ENCODE assay signal across 11 cellular contexts in genomic region chr3:64223809-64224570, GRCh38. TPM values are rescaled to one million over a fixed set of nuclear protein-coding genes. Genes with fewer than 3 reads are reported as not detected.
A peak's percentile ranks its signal among the peaks of the same experiment; 100 is the strongest.
DNase-seq lines count a peak whose midpoint lies in the region; ATAC-seq, FAIRE-seq and TF ChIP-seq lines count a peak whose summit lies in the region.
"Had no signal": no experiment of that assay in that cellular context is flagged by ENCODE, and none has a peak within 500 bp of the region (broad histone marks: within the 10 kb centered on the region; RNA-seq: fewer than 3 reads in every experiment).

No MANE protein-coding gene starts in this region.

- no peaks in the 10 kb centered on the region for H3K27me3 Mint-ChIP-seq in HFFc6 (ENCODE audit: insufficient read depth)
- no peaks in the 10 kb centered on the region for H3K27me3 Mint-ChIP-seq in astrocyte (ENCODE audit: low read depth, unreplicated experiment)

- H3K4me1 ChIP-seq in astrocyte (ENCODE audit: insufficient read depth, low read length) (peaks cover 50% of the 10 kb centered on the region), kidney (ENCODE audit: control insufficient read depth in 1 of 2, insufficient read depth in 1 of 2, low read depth in 1 of 2, low read length in 2 of 2) (peaks cover 17 to 23% of the 10 kb centered on the region in 2 donors), stomach (peaks cover 27 to 81% (median 56%) of the 10 kb centered on the region in 4 donors)

- no peaks in the 10 kb centered on the region for H3K9me3 ChIP-seq in astrocyte (ENCODE audit: insufficient read depth, low read depth, low read length)
- H3K9me3 ChIP-seq in kidney (ENCODE audit: control insufficient read depth in 1 of 2, low read length in 2 of 2): no peaks in the 10 kb centered on the region
- H3K9me3 ChIP-seq in stomach: no peaks in the 10 kb centered on the region

- TF ChIP-seq CTCF in HFFc6 (IDR thresholded peaks at IDR 0.05) (peak; percentile 38; the same call in 1 of the 2 replicates), astrocyte (IDR thresholded peaks at IDR 0.05; ENCODE audit: insufficient read depth, low read depth, low read length) (no peak), kidney (IDR thresholded peaks at IDR 0.05; ENCODE audit: borderline replicate concordance, extremely low read depth, insufficient read depth) (no peak), stomach (IDR thresholded peaks at IDR 0.05) (no peak)

- TF ChIP-seq EP300 in stomach (IDR thresholded peaks at IDR 0.05): no peak

- H3K4me3 ChIP-seq in astrocyte (ENCODE audit: insufficient read depth, low read depth, low read length): peak overlapping the region; percentile 70
- H3K4me3 ChIP-seq in kidney (ENCODE audit: low read length in 2 of 2): peak overlapping the region; percentile 52 to 65
- peak overlapping the region; percentile 24 to 32 (median 26) for H3K4me3 ChIP-seq in stomach

- H3K9me3 Mint-ChIP-seq in HFFc6: no peaks in the 10 kb centered on the region
- no peaks in the 10 kb centered on the region for H3K9me3 Mint-ChIP-seq in astrocyte (ENCODE audit: unreplicated experiment)
- H3K9me3 Mint-ChIP-seq: central memory CD8-positive, alpha-beta T cell; T-helper 1 cell treated with Interleukin-12 subunit alpha and Interleukin-12 subunit beta and Interleukin-4 antibody, amounts not matched to agents 30 μg/mL and 1 μg/mL, for 36 hours had no signal

- peaks cover 13% of the 10 kb centered on the region for H4K20me1 ChIP-seq in astrocyte (ENCODE audit: insufficient read depth, low read length)

- H3K27ac Mint-ChIP-seq in HFFc6: peak overlapping the region; percentile 99
- H3K27ac Mint-ChIP-seq in astrocyte (ENCODE audit: unreplicated experiment): peak overlapping the region; percentile 94
- H3K27ac Mint-ChIP-seq: T-helper 1 cell treated with Interleukin-12 subunit alpha and Interleukin-12 subunit beta and Interleukin-4 antibody, amounts not matched to agents 30 μg/mL and 1 μg/mL, for 36 hours had no signal

- H3K9ac ChIP-seq in astrocyte (ENCODE audit: low read length): peak overlapping the region; percentile 96
- H3K9ac ChIP-seq in kidney (ENCODE audit: low read length in 2 of 2): peak overlapping the region; percentile 8 to 84

- H3K27ac ChIP-seq in astrocyte (ENCODE audit: low read depth, low read length) (peak overlapping the region; percentile 98), kidney (ENCODE audit: low read depth in 2 of 2, low read length in 2 of 2) (peak overlapping the region; percentile 82 to 92), stomach (peak overlapping the region in 4 of 5 donors; percentile 66 to 89 (median 76))

- intact Hi-C loops in kidney (cut with DNase I) (no loop called here), stomach (cut with DNase I; ENCODE audit: low total_unique reads) (no loop called here)

- peak overlapping the region; percentile 94 for H3K4me3 Mint-ChIP-seq in HFFc6
- peak overlapping the region; percentile 82 for H3K4me3 Mint-ChIP-seq in astrocyte (ENCODE audit: unreplicated experiment)
- H3K4me3 Mint-ChIP-seq: central memory CD8-positive, alpha-beta T cell; T-helper 1 cell treated with Interleukin-12 subunit alpha and Interleukin-12 subunit beta and Interleukin-4 antibody, amounts not matched to agents 30 μg/mL and 1 μg/mL, for 36 hours had no signal

- TF ChIP-seq POLR2A in stomach (IDR thresholded peaks at IDR 0.05): no peak

- H3K36me3 ChIP-seq in astrocyte (ENCODE audit: insufficient read depth, low read length) (no peaks in the 10 kb centered on the region), kidney (ENCODE audit: control insufficient read depth in 1 of 2, insufficient read depth in 2 of 2, low read length in 2 of 2) (no peaks in the 10 kb centered on the region), stomach (no peaks in the 10 kb centered on the region)

- peak overlapping the region; percentile 93 for H3K4me2 ChIP-seq in astrocyte (ENCODE audit: low read length)

- peaks cover 100% of the 10 kb centered on the region for H3K79me2 ChIP-seq in astrocyte (ENCODE audit: insufficient read depth, low read length)

- H3K36me3 Mint-ChIP-seq in HFFc6 (ENCODE audit: low read depth) (peaks cover 3% of the 10 kb centered on the region; the same call in 1 of the 2 replicates), astrocyte (ENCODE audit: low read depth, unreplicated experiment) (peaks cover 12% of the 10 kb centered on the region)

- DNase-seq in HFFc6 (peak; percentile 59), astrocyte (ENCODE audit: low read depth) (peak; percentile 26), kidney (no peak), stomach (no peak), SK-N-DZ (ENCODE audit: low spot score) (no peak)
- DNase-seq: small intestine had no signal

- ATAC-seq in HG03159 (IDR thresholded peaks at IDR 0.05; ENCODE audit: unreplicated experiment) (no peak), GM19324 (IDR thresholded peaks at IDR 0.05; ENCODE audit: low FRiP score, unreplicated experiment) (no peak), GM18498 (IDR thresholded peaks at IDR 0.05; ENCODE audit: unreplicated experiment) (no peak)

- H3K4me1 Mint-ChIP-seq in HFFc6 (ENCODE audit: low read depth) (peaks cover 88% of the 10 kb centered on the region), astrocyte (ENCODE audit: low read depth, unreplicated experiment) (peaks cover 84% of the 10 kb centered on the region)
- H3K4me1 Mint-ChIP-seq: central memory CD8-positive, alpha-beta T cell had no signal

- H2AFZ ChIP-seq in astrocyte (ENCODE audit: low read depth, low read length): no peak overlapping the region

- WGBS in stomach, 5 donors: 63 to 82% (median 81%) methylated on average over 5 of the region's 5 CpGs

- peak; percentile 63 for FAIRE-seq in astrocyte (lab: Jason Lieb, UNC)
- no peak for FAIRE-seq in kidney (lab: Jason Lieb, UNC)
- FAIRE-seq: small intestine had no signal

- H3K27me3 ChIP-seq in astrocyte (ENCODE audit: insufficient read depth, low read length) (no peaks in the 10 kb centered on the region), stomach (no peaks in the 10 kb centered on the region)

RNA-seq across cellular contexts. Expression of gene PRICKLE2, which starts 1.3 kb away (rescaled TPM):
- total RNA-seq in HFFc6 (2021; fragmentation: NEBNext Ultra II Directional; extraction: Animal tissue kit (Norgen Biotek cat#: 25700)): 10 to 100 TPM; 14.0 to 21.7 (median 18.4) TPM
- total RNA-seq in astrocyte (84.4 and 101 TPM in 2 replicates), kidney (22.9 TPM), stomach (10 to 100 TPM; 10.7 to 59.1 (median 42.5) TPM)
- polyA plus RNA-seq in kidney (ENCODE audit: insufficient read depth, low read depth, low replicate concordance) (3.5 TPM), stomach (1 to 10 TPM; 3.7 to 4.0 (median 3.8) TPM)
- 0.03 and 0.09 TPM in 2 replicates for polyA plus RNA-seq in SK-N-DZ (2014; cell fraction: cytosol; rRNA removed)
- not detected in 2 replicates for polyA plus RNA-seq in SK-N-DZ (2014; cell fraction: nucleus; rRNA removed)

Comparison
In these comparisons a context has a peak if more than half of its experiments do, and no peak if none do; other contexts are left out.
1. DNase-seq: peak in HFFc6 (single experiment) and astrocyte (single experiment); none in kidney (single experiment), stomach (single experiment) and SK-N-DZ (single experiment).
2. Peak in every context shown above with its lines, with median percentiles within 50 percentile points of each other: H3K27ac ChIP-seq and H3K4me3 ChIP-seq.